19 cellular contexts compared by ENCODE assay signal in the genomic region with DNA sequence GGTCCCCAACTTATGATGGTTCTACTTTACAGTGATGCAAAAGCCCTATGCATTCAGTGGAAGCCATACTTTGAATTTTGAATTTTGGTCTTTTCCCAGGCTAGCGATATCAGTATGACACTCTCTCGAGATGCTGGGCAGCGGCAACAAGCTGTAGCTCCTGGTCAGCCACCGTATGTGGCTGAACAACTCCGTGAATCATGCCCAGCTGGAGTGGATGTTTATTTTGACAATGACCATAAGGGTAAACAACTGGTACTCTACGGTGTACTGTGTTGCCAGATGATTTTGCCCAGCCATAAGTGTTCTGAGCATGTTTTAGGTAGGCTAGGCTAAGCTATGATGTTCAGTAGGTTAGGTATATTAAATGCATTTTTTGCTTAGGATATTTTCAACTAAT. TPM values are rescaled to one million over a fixed set of nuclear protein-coding genes. Genes with fewer than 3 reads are reported as not detected.
DNase-seq lines count a peak whose midpoint lies in the region; ATAC-seq and TF ChIP-seq lines count a peak whose summit lies in the region.
"Had no signal": no experiment of that assay in that cellular context is flagged by ENCODE, and none has a peak within 500 bp of the region (broad histone marks: within the 10 kb centered on the region; RNA-seq: fewer than 3 reads in every experiment).

No MANE protein-coding gene starts in this region.

- H3K9me3 ChIP-seq in neural progenitor cell (ENCODE audit: low read depth), result no peaks in the 10 kb centered on the region

- peak; percentile 25 for DNase-seq in NCI-H748 (lab: John Stamatoyannopoulos, UW; ENCODE audit: unreplicated experiment)
- DNase-seq in NCI-H748 treated with DMSO at 0.1 percent for 48 hours (lab: John Stamatoyannopoulos, UW), result no peak
- DNase-seq in M059J (ENCODE audit: low read depth), result peak; percentile 87
- peak; percentile 34 for DNase-seq in astrocyte of the spinal cord (ENCODE audit: low read depth, low spot score)
- no peak for DNase-seq in neural progenitor cell (ENCODE audit: low spot score)
- DNase-seq in iPS-NIHi11 (ENCODE audit: low spot score), result no peak
- DNase-seq in NCI-H524 treated with DMSO at 0.1 percent for 48 hours (lab: John Stamatoyannopoulos, UW), result no peak
- DNase-seq: COR-L47, DMS153, GF-D8, NCI-H1417 treated with DMSO at 0.1 percent for 48 hours, NCI-H510A treated with DMSO at 0.1 percent for 48 hours, PC-9 had no signal

- ATAC-seq in activated T-helper 17 cell treated with anti-CD3 and anti-CD28 coated beads, Interleukin-2, amount 50 U/mL, for 72 hours (replicated peaks), result no peak
- ATAC-seq: Right ventricle myocardium inferior, SK-N-SH treated with all-trans-retinoic acid at 6 μM for 48 hours had no signal

- H3K27me3 Mint-ChIP-seq in neural progenitor cell (ENCODE audit: insufficient read depth, low read depth), result no peaks in the 10 kb centered on the region
- H3K27me3 Mint-ChIP-seq in activated T-helper 17 cell treated with anti-CD3 and anti-CD28 coated beads, Interleukin-2, amount 50 U/mL, for 72 hours, result no peaks in the 10 kb centered on the region

- H3K4me3 ChIP-seq in astrocyte of the spinal cord (ENCODE audit: low read depth, low read length), result no peak overlapping the region
- no peak overlapping the region for H3K4me3 ChIP-seq in neural progenitor cell
- H3K4me3 ChIP-seq: GM23248, PC-9 had no signal

- no peaks in the 10 kb centered on the region for H3F3A ChIP-seq in neural progenitor cell (ENCODE audit: low read depth)

- H3K27me3 ChIP-seq in neural progenitor cell, result no peaks in the 10 kb centered on the region

- H3K4me2 ChIP-seq in neural progenitor cell, result no peak overlapping the region
- H3K4me2 ChIP-seq: PC-9 had no signal

- H3K4me3 Mint-ChIP-seq in neural progenitor cell, result no peak overlapping the region
- H3K4me3 Mint-ChIP-seq in activated T-helper 17 cell treated with anti-CD3 and anti-CD28 coated beads, Interleukin-2, amount 50 U/mL, for 72 hours, result no peak overlapping the region

- H2AFZ ChIP-seq in neural progenitor cell (replicated peaks), result no peak overlapping the region
- H2AFZ ChIP-seq: GM23248, PC-9 had no signal

- no peak overlapping the region for H3K27ac ChIP-seq in neural progenitor cell
- H3K27ac ChIP-seq: 22Rv1, C4-2B, GM23248, PC-9 had no signal

- no peaks in the 10 kb centered on the region for H3K4me1 Mint-ChIP-seq in neural progenitor cell
- H3K4me1 Mint-ChIP-seq in activated T-helper 17 cell treated with anti-CD3 and anti-CD28 coated beads, Interleukin-2, amount 50 U/mL, for 72 hours, result no peaks in the 10 kb centered on the region

- H3K36me3 Mint-ChIP-seq in neural progenitor cell, result peaks cover 8% of the 10 kb centered on the region
- H3K36me3 Mint-ChIP-seq in activated T-helper 17 cell treated with anti-CD3 and anti-CD28 coated beads, Interleukin-2, amount 50 U/mL, for 72 hours (ENCODE audit: low read depth), result no peaks in the 10 kb centered on the region

- no peak overlapping the region for H3K27ac Mint-ChIP-seq in neural progenitor cell
- no peak overlapping the region for H3K27ac Mint-ChIP-seq in activated T-helper 17 cell treated with anti-CD3 and anti-CD28 coated beads, Interleukin-2, amount 50 U/mL, for 72 hours

- peak overlapping the region; percentile 42 for H3K9ac ChIP-seq in neural progenitor cell
- H3K9ac ChIP-seq: GM23248 had no signal

- no peak for TF ChIP-seq CTCF in astrocyte of the spinal cord (IDR thresholded peaks at IDR 0.05; ENCODE audit: low read depth, low read length)
- TF ChIP-seq CTCF in neural progenitor cell (IDR thresholded peaks at IDR 0.05), result no peak

- H3K4me1 ChIP-seq in neural progenitor cell, result no peaks in the 10 kb centered on the region

- no peaks in the 10 kb centered on the region for H3K79me2 ChIP-seq in neural progenitor cell (ENCODE audit: low read depth)

- H4K20me1 ChIP-seq in neural progenitor cell (ENCODE audit: low read depth), result no peaks in the 10 kb centered on the region

- H3K36me3 ChIP-seq in neural progenitor cell, result peaks cover 6% of the 10 kb centered on the region

- no peaks in the 10 kb centered on the region for H3K9me3 Mint-ChIP-seq in neural progenitor cell
- no peaks in the 10 kb centered on the region for H3K9me3 Mint-ChIP-seq in activated T-helper 17 cell treated with anti-CD3 and anti-CD28 coated beads, Interleukin-2, amount 50 U/mL, for 72 hours

- in situ Hi-C loops in astrocyte of the spinal cord (cut with HindIII; ENCODE audit: low sequenced_read_pairs), result no loop called here

RNA-seq across cellular contexts. Expression of gene ZNF410, which starts 8.2 kb away (rescaled TPM):
- total RNA-seq in M059J (2014; rRNA removed; shearing (Covaris generic)), result 85.0 and 110 TPM in 2 replicates
- total RNA-seq in neural progenitor cell (ENCODE audit: low replicate concordance), result 55.1 and 56.4 TPM in 2 replicates
- 10 to 100 TPM; 60.5 to 63.1 TPM for total RNA-seq in activated T-helper 17 cell treated with anti-CD3 and anti-CD28 coated beads, Interleukin-2, amount 50 U/mL, for 72 hours

RNA-seq across cellular contexts. Expression of gene PTGR2, which starts 26.8 kb away (rescaled TPM):
- total RNA-seq in M059J (2014; rRNA removed; shearing (Covaris generic)), result 3.8 and 5.0 TPM in 2 replicates
- 18.8 and 87.2 TPM in 2 replicates for total RNA-seq in neural progenitor cell (ENCODE audit: low replicate concordance)
- total RNA-seq in activated T-helper 17 cell treated with anti-CD3 and anti-CD28 coated beads, Interleukin-2, amount 50 U/mL, for 72 hours, result 10 to 100 TPM in 1 of 2 donors, 1 to 10 TPM in 1; 4.1 to 10.3 TPM

Comparison
In these comparisons a context has a peak if more than half of its experiments do, and no peak if none do; other contexts are left out.
1. DNase-seq: peak in NCI-H748 (single experiment), M059J (single experiment) and astrocyte of the spinal cord (single experiment); none in NCI-H748 treated with DMSO at 0.1 percent for 48 hours (single experiment), neural progenitor cell (single experiment), iPS-NIHi11 (single experiment) and NCI-H524 treated with DMSO at 0.1 percent for 48 hours (single experiment).